In genomic region chr5:96563816-96564215, GRCh38 we compare ENCODE assay signal across 26 cellular contexts.
"Had no signal": no experiment of that assay in that cellular context is flagged by ENCODE, and none has a peak within 500 bp of the region (broad histone marks: within the 10 kb centered on the region; RNA-seq: fewer than 3 reads in every experiment).

No MANE protein-coding gene starts in this region.

- H3K9me3 Mint-ChIP-seq: activated T-helper 2 cell treated with anti-CD3 and anti-CD28 coated beads, Interferon-gamma antibody, Interleukin-2, Interleukin-4, amounts not matched to agents 10 μg/mL and 5 μg/mL and 100 μg/mL, durations not matched to agents 14 hours and 24 hours and 36 hours had no signal

- ATAC-seq: activated CD4-positive, alpha-beta T cell treated with anti-CD3 and anti-CD28 coated beads for 36 hours; activated T-cell treated with anti-CD3 and anti-CD28 coated beads, Interleukin-2, amount 50 U/mL, for 72 hours; body of pancreas; Panc1; Right ventricle myocardium inferior had no signal

- H3K27me3 Mint-ChIP-seq: activated CD4-positive, alpha-beta memory T cell treated with anti-CD3 and anti-CD28 coated beads, Interleukin-2, amount 10 ng/mL, durations not matched to agents 7 days and 5 days had no signal

- H3K4me1 ChIP-seq: body of pancreas had no signal

- DNase-seq: activated CD4-positive, alpha-beta memory T cell treated with anti-CD3 and anti-CD28 coated beads, Interleukin-2, amount 10 ng/mL, durations not matched to agents 7 days and 5 days; activated CD4-positive, alpha-beta T cell treated with anti-CD3 and anti-CD28 coated beads for 36 hours; activated CD4-positive, alpha-beta T cell treated with anti-CD3 and anti-CD28 coated beads, Interleukin-2, amount 50 U/mL, for 1 hour; activated gamma-delta T cell treated with Interleukin-2 at 50 U/mL for 16 hours; activated naive CD4-positive, alpha-beta T cell treated with anti-CD3 and anti-CD28 coated beads, Interleukin-2, amount 50 U/mL, for 16 hours; activated T-cell treated with anti-CD3 and anti-CD28 coated beads, Interleukin-2, amount 50 U/mL, for 72 hours; aorta; body of pancreas; MG63; MV-4-11; NCI-H1092 treated with DMSO at 0.1 percent for 48 hours; NCI-H1417 treated with DMSO at 0.1 percent for 48 hours; NCI-H1694; NCI-H2029; NCI-H345; NCI-H510A treated with DMSO at 0.1 percent for 48 hours; NCI-H69; NK-92 treated with Interleukin-12 subunit alpha and Interleukin-12 subunit beta, amount 100 ng/mL, for 24 hours; OCI-M1; RPMI8226; SK-N-SH; T-helper 1 cell; WERI-Rb-1 had no signal

- H3K9me3 ChIP-seq: body of pancreas, SK-N-SH had no signal

- H3K27ac ChIP-seq: body of pancreas, WERI-Rb-1 had no signal

- H3K4me3 Mint-ChIP-seq: activated CD4-positive, alpha-beta memory T cell treated with anti-CD3 and anti-CD28 coated beads, Interleukin-2, amount 10 ng/mL, durations not matched to agents 7 days and 5 days; activated CD4-positive, alpha-beta T cell treated with anti-CD3 and anti-CD28 coated beads for 36 hours; activated T-cell treated with anti-CD3 and anti-CD28 coated beads, Interleukin-2, amount 50 U/mL, for 72 hours had no signal

- H3K27ac Mint-ChIP-seq: activated CD4-positive, alpha-beta memory T cell treated with anti-CD3 and anti-CD28 coated beads, Interleukin-2, amount 10 ng/mL, durations not matched to agents 7 days and 5 days; activated CD4-positive, alpha-beta T cell treated with anti-CD3 and anti-CD28 coated beads for 36 hours; activated T-cell treated with anti-CD3 and anti-CD28 coated beads, Interleukin-2, amount 50 U/mL, for 72 hours; activated T-helper 2 cell treated with anti-CD3 and anti-CD28 coated beads, Interferon-gamma antibody, Interleukin-2, Interleukin-4, amounts not matched to agents 10 μg/mL and 5 μg/mL and 100 μg/mL, durations not matched to agents 14 hours and 24 hours and 36 hours had no signal

- H3K4me3 ChIP-seq: body of pancreas, MG63 had no signal

- H3K27me3 ChIP-seq: body of pancreas, MG63 had no signal

- H3K36me3 ChIP-seq: MG63, WERI-Rb-1 had no signal
